ENCODE assay signal across 21 cellular contexts in genomic region chr2:51996569-51996917, GRCh38.
"Had no signal": no experiment of that assay in that cellular context is flagged by ENCODE, and none has a peak within 500 bp of the region (broad histone marks: within the 10 kb centered on the region; RNA-seq: fewer than 3 reads in every experiment).

No MANE protein-coding gene starts in this region.

- H3K9ac ChIP-seq: KMS-11 had no signal

- H3K27ac Mint-ChIP-seq: activated CD8-positive, alpha-beta T cell treated with anti-CD3 and anti-CD28 coated beads for 36 hours; activated naive CD4-positive, alpha-beta T cell treated with anti-CD3 and anti-CD28 coated beads, Interleukin-2, amount 50 U/mL, for 72 hours; activated naive CD8-positive, alpha-beta T cell treated with anti-CD3 and anti-CD28 coated beads, Interleukin-2, amount 50 U/mL, for 24 hours; activated T-cell treated with anti-CD3 and anti-CD28 coated beads, Interleukin-2, amount 50 U/mL, for 24 hours; T-helper 1 cell treated with Interleukin-12 subunit alpha and Interleukin-12 subunit beta and Interleukin-4 antibody, amounts not matched to agents 30 μg/mL and 1 μg/mL, for 36 hours had no signal

- H3K27ac ChIP-seq: KMS-11, Peyer's patch, RWPE1, SJCRH30 had no signal

- H3K27me3 ChIP-seq: Peyer's patch had no signal

- DNase-seq: activated CD4-positive, alpha-beta T cell treated with anti-CD3 and anti-CD28 coated beads for 4 hours; activated CD8-positive, alpha-beta T cell treated with anti-CD3 and anti-CD28 coated beads for 36 hours; activated effector memory CD4-positive, alpha-beta T cell treated with anti-CD3 and anti-CD28 coated beads, Interleukin-2, amount 50 U/mL, for 16 hours; activated naive CD4-positive, alpha-beta T cell treated with Interleukin-2 at 50 U/mL for 16 hours; activated naive CD8-positive, alpha-beta T cell treated with anti-CD3 and anti-CD28 coated beads, Interleukin-2, amount 50 U/mL, for 24 hours; activated T-cell treated with anti-CD3 and anti-CD28 coated beads, Interleukin-2, amount 50 U/mL, for 24 hours; NCI-H1092; NCI-H1930; NCI-H2107; NCI-H226; NCI-H526 treated with DMSO at 0.1 percent for 48 hours; NK-92 treated with Interleukin-12 subunit alpha and Interleukin-12 subunit beta, amount 100 ng/mL, for 24 hours; OCI-M1; Peyer's patch; Right ventricle myocardium superior; SJCRH30 had no signal

- H3K4me3 ChIP-seq: Peyer's patch, SJCRH30 had no signal

- H3K27me3 Mint-ChIP-seq: activated CD8-positive, alpha-beta T cell treated with anti-CD3 and anti-CD28 coated beads for 36 hours; activated naive CD8-positive, alpha-beta T cell treated with anti-CD3 and anti-CD28 coated beads, Interleukin-2, amount 50 U/mL, for 24 hours; activated T-cell treated with anti-CD3 and anti-CD28 coated beads, Interleukin-2, amount 50 U/mL, for 24 hours had no signal

- H3K4me3 Mint-ChIP-seq: activated CD8-positive, alpha-beta T cell treated with anti-CD3 and anti-CD28 coated beads for 36 hours; activated naive CD8-positive, alpha-beta T cell treated with anti-CD3 and anti-CD28 coated beads, Interleukin-2, amount 50 U/mL, for 24 hours; activated T-cell treated with anti-CD3 and anti-CD28 coated beads, Interleukin-2, amount 50 U/mL, for 24 hours; T-helper 1 cell treated with Interleukin-12 subunit alpha and Interleukin-12 subunit beta and Interleukin-4 antibody, amounts not matched to agents 30 μg/mL and 1 μg/mL, for 36 hours had no signal

- H3K36me3 ChIP-seq: Peyer's patch, SJCRH30 had no signal

- H3K4me2 ChIP-seq: KMS-11 had no signal

- H3K9me3 ChIP-seq: Peyer's patch, SJCRH30 had no signal

- ATAC-seq: activated CD4-positive, CD25-positive, alpha-beta regulatory T cell treated with anti-CD3 and anti-CD28 coated beads, Interleukin-2, amount 50 U/mL, for 24 hours; activated CD8-positive, alpha-beta T cell treated with anti-CD3 and anti-CD28 coated beads for 36 hours; activated naive CD4-positive, alpha-beta T cell treated with anti-CD3 and anti-CD28 coated beads, Interleukin-2, amount 50 U/mL, for 72 hours; activated naive CD8-positive, alpha-beta T cell treated with anti-CD3 and anti-CD28 coated beads, Interleukin-2, amount 50 U/mL, for 24 hours had no signal

- H3K4me1 Mint-ChIP-seq: activated naive CD8-positive, alpha-beta T cell treated with anti-CD3 and anti-CD28 coated beads, Interleukin-2, amount 50 U/mL, for 24 hours had no signal

- H3K4me1 ChIP-seq: Peyer's patch, SJCRH30 had no signal
